Comparison of ENCODE assay signal across 16 cellular contexts in genomic region chr13:91368101-91368500, GRCh38. TPM values are rescaled to one million over a fixed set of nuclear protein-coding genes. Genes with fewer than 3 reads are reported as not detected.
"Had no signal": no experiment of that assay in that cellular context is flagged by ENCODE, and none has a peak within 500 bp of the region (broad histone marks: within the 10 kb centered on the region; RNA-seq: fewer than 3 reads in every experiment).

No MANE protein-coding gene starts in this region.

- H3K4me3 ChIP-seq: cardiac muscle cell, esophagus squamous epithelium, lower lobe of right lung, sigmoid colon, upper lobe of right lung had no signal

- DNase-seq: activated B cell treated with CpG ODN at 0.5 μM for 24 hours; activated CD4-positive, alpha-beta T cell treated with anti-CD3 and anti-CD28 coated beads, Interleukin-2, amount 50 U/mL, for 1 hour; activated effector memory CD4-positive, alpha-beta T cell treated with Interleukin-2 at 50 U/mL for 16 hours; esophagus squamous epithelium; foreskin fibroblast; glutamatergic neuron; left cardiac atrium; lower lobe of right lung; sigmoid colon; stimulated activated CD4-positive, alpha-beta T cell treated with anti-CD3 and anti-CD28 coated beads, Interleukin-12 subunit alpha, Interleukin-12 subunit beta, amount 100 ng/mL, for 4 hours; stimulated activated naive CD4-positive, alpha-beta T cell treated with Interleukin-2 at 50 U/mL for 16 hours; T-helper 17 cell; upper lobe of right lung had no signal

- H3K9me3 ChIP-seq: esophagus squamous epithelium, lower lobe of right lung, sigmoid colon, upper lobe of right lung had no signal

- H3K4me3 Mint-ChIP-seq: activated B cell treated with CpG ODN at 0.5 μM for 24 hours, mesothelial cell of epicardium, T-helper 17 cell had no signal

- H3K4me1 ChIP-seq: esophagus squamous epithelium, lower lobe of right lung, sigmoid colon, upper lobe of right lung had no signal

- H3K27ac ChIP-seq: cardiac muscle cell, esophagus squamous epithelium, lower lobe of right lung, sigmoid colon, upper lobe of right lung had no signal

- H3K27me3 ChIP-seq: cardiac muscle cell, sigmoid colon, upper lobe of right lung had no signal

- ATAC-seq: left cardiac atrium, lower lobe of right lung, T-helper 17 cell, upper lobe of right lung had no signal

- H3K36me3 Mint-ChIP-seq: mesothelial cell of epicardium had no signal

- H3K27ac Mint-ChIP-seq: mesothelial cell of epicardium, T-helper 17 cell had no signal

- H3K4me1 Mint-ChIP-seq: neural crest cell had no signal

- H3K9me3 Mint-ChIP-seq: activated B cell treated with CpG ODN at 0.5 μM for 24 hours, mesothelial cell of epicardium, neural crest cell had no signal

- H3K36me3 ChIP-seq: cardiac muscle cell, esophagus squamous epithelium, lower lobe of right lung, sigmoid colon, upper lobe of right lung had no signal

- H3K27me3 Mint-ChIP-seq: activated B cell treated with CpG ODN at 0.5 μM for 24 hours had no signal

RNA-seq across cellular contexts. Expression of gene GPC5, which starts 30.3 kb away (rescaled TPM):
- total RNA-seq: esophagus squamous epithelium had no signal
